9 cellular contexts compared by ENCODE assay signal in the genomic region with DNA sequence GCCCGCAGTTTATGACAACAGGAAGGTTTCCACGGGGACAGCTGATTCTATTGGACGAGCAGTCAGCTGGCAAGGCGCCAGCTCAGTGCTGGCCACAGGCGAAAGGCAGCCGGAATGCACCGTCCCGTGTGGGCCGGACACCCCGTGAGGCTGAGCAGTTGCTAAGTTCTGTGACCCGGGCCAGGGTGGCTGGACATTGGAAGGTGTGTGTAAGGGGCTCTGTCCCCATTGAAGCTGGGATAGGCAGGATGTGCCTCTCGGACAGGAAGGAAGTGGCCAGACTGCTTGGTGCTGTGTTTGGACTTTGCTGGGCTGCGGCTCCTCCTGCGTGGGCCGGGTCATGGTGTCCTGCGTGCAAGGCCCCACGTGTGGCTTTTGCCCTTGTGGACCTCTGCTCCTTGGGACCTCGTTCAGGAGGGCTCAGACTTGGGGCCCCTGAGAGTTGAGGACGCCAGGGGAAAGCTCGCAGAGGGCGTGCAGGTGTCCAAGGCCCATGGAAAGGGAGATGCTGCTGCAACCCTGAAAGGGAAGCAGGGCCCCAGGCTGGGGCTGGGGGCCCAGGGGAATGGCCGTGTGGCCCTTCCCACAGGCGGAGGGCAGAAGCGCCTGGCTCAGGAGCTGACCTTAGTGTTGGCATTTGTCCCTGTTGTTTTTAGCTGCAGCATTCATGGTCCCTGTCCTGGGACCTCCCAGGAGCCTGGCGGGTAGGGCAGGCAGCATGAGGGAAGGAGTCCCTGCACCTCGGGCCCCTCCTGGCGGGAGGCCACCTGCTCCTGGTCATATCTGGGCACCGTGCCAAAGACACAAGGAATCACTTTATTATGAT. TPM values are rescaled to one million over a fixed set of nuclear protein-coding genes. Genes with fewer than 3 reads are reported as not detected.
DNase-seq lines count a peak whose midpoint lies in the region; ATAC-seq, FAIRE-seq and TF ChIP-seq lines count a peak whose summit lies in the region.
"Had no signal": no experiment of that assay in that cellular context is flagged by ENCODE, and none has a peak within 500 bp of the region (broad histone marks: within the 10 kb centered on the region; RNA-seq: fewer than 3 reads in every experiment).

No MANE protein-coding gene starts in this region.

- peaks cover 11 to 76% of the 10 kb centered on the region in 2 donors for H3K4me1 ChIP-seq in muscle layer of duodenum (ENCODE audit: control insufficient read depth in 1 of 2, insufficient read depth in 2 of 2, low read length in 2 of 2)

- CTCF ChIA-PET in activated CD4-positive, alpha-beta memory T cell treated with anti-CD3 and anti-CD28 coated beads, Interleukin-2, amount 10 ng/mL, durations not matched to agents 7 days and 5 days (lab: Charles Lee) = no interaction called here

- H3K4me3 ChIP-seq in muscle layer of duodenum (ENCODE audit: low read depth in 1 of 2, low read length in 2 of 2) = peak overlapping the region in 1 of 2 donors; percentile 12

- POLR2A ChIA-PET in activated CD4-positive, alpha-beta memory T cell treated with anti-CD3 and anti-CD28 coated beads, Interleukin-2, amount 10 ng/mL, durations not matched to agents 7 days and 5 days (lab: Charles Lee) = no interaction called here

- H3K36me3 ChIP-seq in muscle layer of duodenum (ENCODE audit: control insufficient read depth in 1 of 2, insufficient read depth in 2 of 2, low read length in 2 of 2) = no peaks in the 10 kb centered on the region

- H3K9me3 ChIP-seq in muscle layer of duodenum (ENCODE audit: control insufficient read depth in 1 of 2, low read length in 2 of 2) = no peaks in the 10 kb centered on the region

- no peaks in the 10 kb centered on the region for H3K36me3 Mint-ChIP-seq in activated CD4-positive, alpha-beta memory T cell treated with anti-CD3 and anti-CD28 coated beads, Interleukin-2, amount 10 ng/mL, durations not matched to agents 7 days and 5 days (ENCODE audit: low read depth)

- FAIRE-seq in D721Med (lab: Jason Lieb, UNC) = no peak
- FAIRE-seq: islet of Langerhans had no signal

- no peaks in the 10 kb centered on the region for H3K9me3 Mint-ChIP-seq in activated CD4-positive, alpha-beta memory T cell treated with anti-CD3 and anti-CD28 coated beads, Interleukin-2, amount 10 ng/mL, durations not matched to agents 7 days and 5 days

- H3K27me3 Mint-ChIP-seq in activated CD4-positive, alpha-beta memory T cell treated with anti-CD3 and anti-CD28 coated beads, Interleukin-2, amount 10 ng/mL, durations not matched to agents 7 days and 5 days = no peaks in the 10 kb centered on the region

- no peak overlapping the region for H3K27ac Mint-ChIP-seq in activated CD4-positive, alpha-beta memory T cell treated with anti-CD3 and anti-CD28 coated beads, Interleukin-2, amount 10 ng/mL, durations not matched to agents 7 days and 5 days

- H3K27me3 ChIP-seq in muscle layer of duodenum (ENCODE audit: low read depth, low read length) = no peaks in the 10 kb centered on the region

- H3K27ac ChIP-seq in epithelial cell of prostate (peak overlapping the region; percentile 75), muscle layer of duodenum (ENCODE audit: low read length) (peak overlapping the region; percentile 14)

- DNase-seq in AG09319 (ENCODE audit: extremely low read depth, low read depth) (peak; percentile 39), NCI-H2196 treated with DMSO at 0.1 percent for 48 hours (lab: John Stamatoyannopoulos, UW; ENCODE audit: unreplicated experiment) (peak; percentile 35), epithelial cell of prostate (ENCODE audit: low read depth, low spot score) (no peak), D721Med (ENCODE audit: insufficient read length, low spot score) (no peak)
- DNase-seq in activated CD4-positive, alpha-beta memory T cell treated with anti-CD3 and anti-CD28 coated beads, Interleukin-2, amount 10 ng/mL, durations not matched to agents 7 days and 5 days = no peak

- ATAC-seq in HG03565 (IDR thresholded peaks at IDR 0.05; ENCODE audit: unreplicated experiment) (no peak), GM18502 (IDR thresholded peaks at IDR 0.05; ENCODE audit: poor library complexity, unreplicated experiment) (no peak)

- TF ChIP-seq CTCF in AG09319 (IDR thresholded peaks at IDR 0.05; ENCODE audit: low read depth, low read length) = no peak
- TF ChIP-seq CTCF in D721Med (IDR thresholded peaks at IDR 0.05; ENCODE audit: insufficient read depth, missing control alignments) = no peak

- no peak overlapping the region for H3K4me3 Mint-ChIP-seq in activated CD4-positive, alpha-beta memory T cell treated with anti-CD3 and anti-CD28 coated beads, Interleukin-2, amount 10 ng/mL, durations not matched to agents 7 days and 5 days

- H3K4me1 Mint-ChIP-seq in activated CD4-positive, alpha-beta memory T cell treated with anti-CD3 and anti-CD28 coated beads, Interleukin-2, amount 10 ng/mL, durations not matched to agents 7 days and 5 days = peaks cover 7% of the 10 kb centered on the region

RNA-seq across cellular contexts. Expression of a gene that starts 10.0 kb away (rescaled TPM):
- 1 to 10 TPM; 1.5 to 2.4 TPM for total RNA-seq in activated CD4-positive, alpha-beta memory T cell treated with anti-CD3 and anti-CD28 coated beads, Interleukin-2, amount 10 ng/mL, durations not matched to agents 7 days and 5 days

RNA-seq across cellular contexts. Expression of a gene that starts 53.3 kb away (rescaled TPM):
- 10 to 100 TPM; 30.3 to 31.6 TPM for total RNA-seq in activated CD4-positive, alpha-beta memory T cell treated with anti-CD3 and anti-CD28 coated beads, Interleukin-2, amount 10 ng/mL, durations not matched to agents 7 days and 5 days

Comparison
In these comparisons a context has a peak if more than half of its experiments do, and no peak if none do; other contexts are left out.
1. DNase-seq: peak in AG09319 (single experiment) and NCI-H2196 treated with DMSO at 0.1 percent for 48 hours (single experiment); none in epithelial cell of prostate (single experiment), D721Med (single experiment) and activated CD4-positive, alpha-beta memory T cell treated with anti-CD3 and anti-CD28 coated beads, Interleukin-2, amount 10 ng/mL, durations not matched to agents 7 days and 5 days (single experiment).